8 cellular contexts compared by ENCODE assay signal in the genomic region with DNA sequence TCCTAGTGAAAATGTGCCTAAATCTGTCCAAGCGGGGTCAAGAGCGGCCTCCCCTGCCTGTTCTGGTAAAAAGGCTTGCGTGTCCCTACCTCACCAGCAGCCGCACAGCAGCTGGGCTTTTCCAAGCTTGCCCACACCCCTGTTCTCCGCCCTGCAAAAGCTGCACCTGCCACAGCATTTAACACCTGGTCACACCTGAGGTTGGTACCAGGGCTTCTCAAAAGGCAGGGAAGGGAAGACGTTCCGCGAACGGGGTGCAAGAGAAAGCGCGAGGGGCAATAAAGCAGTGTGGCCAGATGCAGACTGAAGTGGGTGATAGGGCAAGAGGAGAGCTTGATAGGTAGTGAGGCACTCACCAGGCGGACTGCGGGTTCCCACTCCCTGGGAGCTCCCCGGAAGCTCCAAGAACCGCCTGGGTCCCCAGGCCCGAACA. TPM values are rescaled to one million over a fixed set of nuclear protein-coding genes. Genes with fewer than 3 reads are reported as not detected.
A peak's percentile ranks its signal among the peaks of the same experiment; 100 is the strongest.
DNase-seq lines count a peak whose midpoint lies in the region; ATAC-seq, FAIRE-seq and TF ChIP-seq lines count a peak whose summit lies in the region.

No MANE protein-coding gene starts in this region.

- FAIRE-seq in H1 (lab: Jason Lieb, UNC): no peak

- H3K4me3 ChIP-seq in SK-N-MC (peak overlapping the region; percentile 89), H1 (ENCODE audit: extremely low read depth in 1 of 4, insufficient read depth in 2 of 4, low read depth in 3 of 4, low read length in 4 of 4) (peak overlapping the region; percentile 83 to 98 (median 96)), mesenchymal stem cell (ENCODE audit: insufficient read depth in 1 of 2, low read depth in 1 of 2, low read length in 2 of 2) (peak overlapping the region; percentile 89 to 96), aorta (ENCODE audit: low read length in 2 of 2) (peak overlapping the region; percentile 63 to 77)

- H2AK5ac ChIP-seq in H1 (ENCODE audit: low read depth, low read length) (no peak overlapping the region), mesenchymal stem cell (ENCODE audit: low read length, severe bottlenecking) (no peak overlapping the region)

- H3K36me3 ChIP-seq in SK-N-MC (ENCODE audit: insufficient read depth, low read length): peaks cover 8% of the 10 kb centered on the region
- H3K36me3 ChIP-seq in H1 (ENCODE audit: control insufficient read depth in 2 of 4, insufficient read depth in 4 of 4, low read length in 3 of 4): peaks cover 0 to 7% (median 4%) of the 10 kb centered on the region in 4 experiments; a peak in 4 of 8 replicates
- peaks cover 0 to 9% of the 10 kb centered on the region in 2 experiments for H3K36me3 ChIP-seq in mesenchymal stem cell (ENCODE audit: control insufficient read depth in 1 of 2, insufficient read depth in 2 of 2, low read depth in 1 of 2, low read length in 2 of 2)
- peaks cover 0 to 5% of the 10 kb centered on the region in 2 donors for H3K36me3 ChIP-seq in aorta (ENCODE audit: control insufficient read depth in 1 of 2, insufficient read depth in 2 of 2, low read length in 1 of 2)

- TF ChIP-seq EP300 in H1 (IDR thresholded peaks at IDR 0.05; ENCODE audit: borderline replicate concordance in 1 of 2, low read depth in 2 of 2, low read length in 2 of 2): no peak

- peak overlapping the region; percentile 75 for H4K5ac ChIP-seq in H1 (ENCODE audit: insufficient read length, low read depth, low read length)

- peaks cover 6% of the 10 kb centered on the region for H3K79me1 ChIP-seq in H1 (ENCODE audit: low read depth, low read length)
- peaks cover 20% of the 10 kb centered on the region for H3K79me1 ChIP-seq in mesenchymal stem cell (replicated peaks; ENCODE audit: low read length, poor library complexity, severe bottlenecking)

- H3K9me3 ChIP-seq in SK-N-MC (ENCODE audit: low read depth, low read length) (no peaks in the 10 kb centered on the region), H1 (ENCODE audit: insufficient read depth in 2 of 2, low read depth in 1 of 2, low read length in 1 of 2) (no peaks in the 10 kb centered on the region), mesenchymal stem cell (ENCODE audit: control insufficient read depth, low read length) (no peaks in the 10 kb centered on the region), aorta (ENCODE audit: control insufficient read depth, low read length) (no peaks in the 10 kb centered on the region)

- H3K23ac ChIP-seq in H1 (ENCODE audit: insufficient read length) (no peak overlapping the region), mesenchymal stem cell (ENCODE audit: low read length in 2 of 2) (peak overlapping the region in 1 of 2 experiments; percentile 0)

- H3K27ac ChIP-seq in SK-N-MC (no peak overlapping the region), H1 (ENCODE audit: low read depth, low read length) (peak overlapping the region; percentile 53; the same call in 1 of the 2 replicates), mesenchymal stem cell (ENCODE audit: low read length, poor library complexity, severe bottlenecking) (no peak overlapping the region), aorta (ENCODE audit: low read depth in 1 of 2, low read length in 2 of 2) (peak overlapping the region in 1 of 2 donors; percentile 12)

- H3K4ac ChIP-seq in H1 (replicated peaks; ENCODE audit: insufficient read length, low read depth, low read length) (no peak overlapping the region), mesenchymal stem cell (ENCODE audit: low read depth in 1 of 2, low read length in 2 of 2) (peak overlapping the region in 1 of 2 experiments; percentile 54)

- TF ChIP-seq RAD21 in H1 (IDR thresholded peaks at IDR 0.05 in 1 of 2, conservative IDR thresholded peaks at IDR 0.05 in 1 of 2; ENCODE audit: low read depth in 2 of 2, low read length in 2 of 2): no peak

- no peaks in the 10 kb centered on the region for H4K20me1 ChIP-seq in H1 (replicated peaks in 1 of 2; ENCODE audit: control insufficient read depth in 1 of 2, insufficient read depth in 2 of 2, low read length in 2 of 2)

- no peak overlapping the region for H2BK120ac ChIP-seq in H1 (replicated peaks; ENCODE audit: low read depth, low read length)
- no peak overlapping the region for H2BK120ac ChIP-seq in mesenchymal stem cell (ENCODE audit: low read depth, low read length)

- peaks cover 0 to 9% (median 1%) of the 10 kb centered on the region in 4 experiments; a peak in 4 of 7 replicates for H3K4me1 ChIP-seq in H1 (replicated peaks in 1 of 4; ENCODE audit: control insufficient read depth in 3 of 4, insufficient read depth in 4 of 4, low read length in 3 of 4)
- peaks cover 7% of the 10 kb centered on the region for H3K4me1 ChIP-seq in mesenchymal stem cell (ENCODE audit: control insufficient read depth, insufficient read depth, low read depth, low read length)
- H3K4me1 ChIP-seq in aorta (ENCODE audit: control insufficient read depth in 1 of 2, insufficient read depth in 2 of 2, low read length in 2 of 2): no peaks in the 10 kb centered on the region

- POLR2A ChIA-PET in H1 (lab: Charles Lee; ENCODE audit: partially characterized antibody): interaction anchor here (0.8 to 1.5 kb wide), 5 partner anchors 12 to 60 kb away, joined by 3 read pairs; no protein-coding TSS in a partner anchor

- H3K4me2 ChIP-seq in H1 (ENCODE audit: insufficient read depth in 1 of 2, low read depth in 2 of 2, low read length in 2 of 2) (peak overlapping the region; percentile 82 to 84), mesenchymal stem cell (ENCODE audit: low read length, poor library complexity, severe bottlenecking) (peak overlapping the region; percentile 68)

- H2BK20ac ChIP-seq in H1 (ENCODE audit: low read length): no peak overlapping the region

- H3K9ac ChIP-seq in SK-N-MC (ENCODE audit: insufficient read length) (peak overlapping the region; percentile 72), H1 (replicated peaks in 1 of 4; ENCODE audit: extremely low read depth in 1 of 4, low read depth in 3 of 4, low read length in 3 of 4) (peak overlapping the region; percentile 58 to 67 (median 64)), mesenchymal stem cell (ENCODE audit: low read length) (peak overlapping the region; percentile 89)

- H2BK5ac ChIP-seq in H1 (ENCODE audit: low read depth, low read length): peak overlapping the region; percentile 55; the same call in 1 of the 2 replicates
- H2BK5ac ChIP-seq in mesenchymal stem cell (ENCODE audit: low read depth, low read length, poor library complexity, severe bottlenecking): no peak overlapping the region

- 1% methylated on average over 16 of the region's 16 CpGs; no CpG with 5 or more reads in 1 of the 2 experiments for WGBS in H1 (ENCODE audit: extremely low coverage in 1 of 2, insufficient coverage in 1 of 2, insufficient read length in 1 of 2, insufficient replicate concordance in 2 of 2, low coverage in 1 of 2, low lambda C conversion rate in 2 of 2, missing lambda C conversion rate in 1 of 2), 2 experiments
- 4% methylated on average over 13 of the region's 16 CpGs for WGBS in mesenchymal stem cell
- WGBS in aorta, 2 donors: 6% methylated on average over 16 of the region's 16 CpGs

- H4K91ac ChIP-seq in H1 (replicated peaks; ENCODE audit: insufficient read length, low read length) (no peak overlapping the region), mesenchymal stem cell (ENCODE audit: low read length) (no peak overlapping the region)

- H3K14ac ChIP-seq in H1 (ENCODE audit: insufficient read length) (no peak overlapping the region), mesenchymal stem cell (ENCODE audit: low read length in 2 of 2) (peak overlapping the region in 1 of 2 experiments; percentile 83)

- no peak for TF ChIP-seq CTCF in H1 (IDR thresholded peaks at IDR 0.05; ENCODE audit: control extremely low read depth in 1 of 3, insufficient read depth in 1 of 3, low read depth in 1 of 3, low read length in 3 of 3)

- H3K56ac ChIP-seq in H1 (replicated peaks; ENCODE audit: insufficient read length, low read depth, low read length): no peak overlapping the region

- DNase-seq in NCI-H2107 treated with DMSO at 0.1 percent for 48 hours (lab: John Stamatoyannopoulos, UW; ENCODE audit: unreplicated experiment) (peak; percentile 15), NCI-H2107 (lab: John Stamatoyannopoulos, UW) (no peak), HuH-7.5 (ENCODE audit: low spot score) (peak; percentile 36), SK-N-MC (ENCODE audit: low read depth, low spot score) (no peak), H1 (ENCODE audit: low read depth in 1 of 2, low spot score in 2 of 2) (no peak), mesenchymal stem cell (peak; percentile 55), aorta (peak in 1 of 2 donors; percentile 61)

- H2AFZ ChIP-seq in H1 (ENCODE audit: low read length) (peak overlapping the region; percentile 89), mesenchymal stem cell (ENCODE audit: low read depth, low read length) (peak overlapping the region; percentile 97)

- H4K8ac ChIP-seq in H1 (ENCODE audit: extremely low read depth, insufficient read depth, low read length): peak overlapping the region; percentile 89
- H4K8ac ChIP-seq in mesenchymal stem cell (ENCODE audit: low read length): peak overlapping the region; percentile 83

- H3K23me2 ChIP-seq in H1 (ENCODE audit: low read depth, low read length): peaks cover 14% of the 10 kb centered on the region

- H3K27me3 ChIP-seq in H1 (replicated peaks in 1 of 4; ENCODE audit: control insufficient read depth in 3 of 4, extremely low read depth in 1 of 4, insufficient read depth in 3 of 4, low read length in 3 of 4) (no peaks in the 10 kb centered on the region), mesenchymal stem cell (ENCODE audit: control insufficient read depth in 1 of 2, insufficient read depth in 1 of 2, low read length in 2 of 2) (no peaks in the 10 kb centered on the region), aorta (ENCODE audit: control insufficient read depth in 1 of 2, insufficient read depth in 2 of 2, low read length in 1 of 2) (no peaks in the 10 kb centered on the region)

- H2BK15ac ChIP-seq in H1 (ENCODE audit: low read length): no peak overlapping the region
- H2BK15ac ChIP-seq in mesenchymal stem cell (ENCODE audit: low read depth, poor library complexity, severe bottlenecking): no peak overlapping the region

- intact Hi-C loops in aorta (cut with DNase I): no loop called here

- CTCF ChIA-PET in H1 (lab: Charles Lee; ENCODE audit: partially characterized antibody): interaction anchor here (0.6 to 2.9 kb wide), 8 partner anchors 10 to 503 kb away, joined by 3 to 30 read pairs (median 3); no protein-coding TSS in a partner anchor

- no peak for TF ChIP-seq POLR2A in H1 (IDR thresholded peaks at IDR 0.05; ENCODE audit: control extremely low read depth in 1 of 2, low read depth in 2 of 2, low read length in 2 of 2)

- H2BK12ac ChIP-seq in H1 (ENCODE audit: low read depth, low read length) (no peak overlapping the region), mesenchymal stem cell (ENCODE audit: low read length in 2 of 2) (no peak overlapping the region)

- H3K79me2 ChIP-seq in H1 (ENCODE audit: control insufficient read depth in 1 of 2, insufficient read depth in 2 of 2, low read length in 2 of 2): peaks cover 8 to 42% of the 10 kb centered on the region in 2 experiments

- ATAC-seq in GM21723 (IDR thresholded peaks at IDR 0.05; ENCODE audit: unreplicated experiment) (peak; percentile 60), aorta (ENCODE audit: low FRiP score) (peak; percentile 85)

- H3K18ac ChIP-seq in H1 (ENCODE audit: extremely low read depth, low read length) (0 out of 2 replicates have a peak overlapping the region, but pooled peaks have one; percentile 72), mesenchymal stem cell (ENCODE audit: low read depth in 1 of 2, low read length in 2 of 2) (peak overlapping the region; percentile 67 to 86)

RNA-seq across cellular contexts. Expression of a gene that starts 25.6 kb away (rescaled TPM):
- 3.1 and 4.3 TPM in 2 replicates for total RNA-seq in H1 (2021; fragmentation: NEBNext Ultra II Directional; extraction: Animal tissue kit (Norgen Biotek cat#: 25700))
- polyA plus RNA-seq in H1 (2011; rRNA removed): 1.8 and 3.1 TPM in 2 replicates
- 2.0 TPM for polyA plus RNA-seq in H1 (2011; cell fraction: cytosol; rRNA removed)
- polyA plus RNA-seq in H1 (2011; cell fraction: nucleus; rRNA removed): 2.5 TPM
- polyA plus RNA-seq in H1 (2012, experiment 1 of 2): 3.8 to 5.6 TPM (median 4.5 TPM) in 4 replicates
- 0.67 TPM for polyA plus RNA-seq in H1 (2012, experiment 2 of 2)
- polyA plus RNA-seq in H1 (2013, experiment 1 of 2): 2.8 TPM
- polyA plus RNA-seq in H1 (2013, experiment 2 of 2): 2.7 TPM
- polyA minus RNA-seq in H1 (2011; rRNA and poly(A)+ RNA removed): 3.7 and 6.0 TPM in 2 replicates
- 2.7 TPM for polyA minus RNA-seq in H1 (2011; cell fraction: cytosol; rRNA and poly(A)+ RNA removed)
- 16.3 TPM for polyA minus RNA-seq in H1 (2011; cell fraction: nucleus; rRNA and poly(A)+ RNA removed)
- polyA plus RNA-seq in mesenchymal stem cell (2013, experiment 1 of 2): 3.2 TPM
- polyA plus RNA-seq in mesenchymal stem cell (2013, experiment 2 of 2): 3.1 TPM
- total RNA-seq in aorta: 1 to 10 TPM; 1.6 to 4.5 TPM
- polyA plus RNA-seq in aorta: 1 to 10 TPM in 1 of 2 donors, under 1 TPM in 1; 0.56 to 1.4 TPM

Comparison
In these comparisons a context has a peak if more than half of its experiments do, and no peak if none do; other contexts are left out.
1. DNase-seq: peak in NCI-H2107 treated with DMSO at 0.1 percent for 48 hours (single experiment), HuH-7.5 (single experiment) and mesenchymal stem cell (single experiment); none in NCI-H2107 (single experiment), SK-N-MC (single experiment) and H1 (0 of 2).
2. Peak in every context shown above with its lines, with median percentiles within 50 percentile points of each other: H3K4me3 ChIP-seq and H3K9ac ChIP-seq.